In the genomic region with DNA sequence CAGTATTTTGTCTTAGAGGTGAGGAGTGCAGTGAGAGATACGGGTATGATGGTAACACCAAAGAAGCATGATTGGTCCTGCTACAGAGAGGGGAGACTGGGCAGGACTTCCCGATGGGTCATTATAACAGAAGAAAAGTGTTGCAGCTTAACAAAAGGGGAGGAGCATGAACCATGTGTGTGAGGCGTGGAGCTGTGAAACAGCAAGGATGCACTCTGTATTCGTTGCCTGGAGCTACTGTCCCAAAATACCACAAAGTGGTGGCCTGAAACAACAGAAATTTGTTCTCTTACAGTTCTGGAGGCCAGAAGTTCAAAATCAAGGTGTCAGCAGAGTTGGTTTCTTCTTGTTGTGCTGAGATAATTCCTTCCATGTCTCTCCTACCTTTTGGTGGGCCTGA, we compare ENCODE assay signal across 21 cellular contexts.
"Had no signal": no experiment of that assay in that cellular context is flagged by ENCODE, and none has a peak within 500 bp of the region (broad histone marks: within the 10 kb centered on the region; RNA-seq: fewer than 3 reads in every experiment).

No MANE protein-coding gene starts in this region.

- H3K4me3 ChIP-seq: coronary artery, esophagus squamous epithelium, lung, stomach, thoracic aorta, transverse colon had no signal

- H3K9me3 Mint-ChIP-seq: nephron progenitor cell had no signal

- H3K4me1 Mint-ChIP-seq: nephron progenitor cell had no signal

- H3K4me3 Mint-ChIP-seq: immature natural killer cell; naive thymus-derived CD4-positive, alpha-beta T cell; nephron progenitor cell had no signal

- H3K27me3 Mint-ChIP-seq: naive thymus-derived CD4-positive, alpha-beta T cell had no signal

- DNase-seq: effector CD8-positive, alpha-beta T cell; esophagus squamous epithelium; foreskin fibroblast; immature natural killer cell; left colon; left ventricle myocardium superior; mesendoderm; naive thymus-derived CD4-positive, alpha-beta T cell; nephron progenitor cell; stimulated activated CD4-positive, alpha-beta T cell treated with anti-CD3 and anti-CD28 coated beads, Interleukin-2, amount 100 ng/mL, for 24 hours; stimulated activated CD4-positive, alpha-beta T cell treated with anti-CD3 and anti-CD28 coated beads, Interleukin-4, amount 100 ng/mL, for 4 hours; stimulated activated naive CD4-positive, alpha-beta T cell; stomach; substantia nigra; transverse colon had no signal

- ATAC-seq: left colon; left ventricle myocardium superior; naive thymus-derived CD4-positive, alpha-beta T cell; sciatic nerve had no signal

- H3K36me3 ChIP-seq: neutrophil, thoracic aorta had no signal

- H3K4me1 ChIP-seq: esophagus squamous epithelium, stomach, transverse colon had no signal

- H3K27ac ChIP-seq: coronary artery, epithelial cell of prostate, esophagus squamous epithelium, neutrophil, stomach, thoracic aorta, transverse colon had no signal

- H3K27me3 ChIP-seq: esophagus squamous epithelium, neutrophil, stomach, transverse colon had no signal

- H3K27ac Mint-ChIP-seq: immature natural killer cell, nephron progenitor cell had no signal

- H3K9me3 ChIP-seq: esophagus squamous epithelium, neutrophil, stomach, thoracic aorta, transverse colon had no signal
